Comparison of ENCODE assay signal across 20 cellular contexts in genomic region chr2:240156435-240157146, GRCh38. TPM values are rescaled to one million over a fixed set of nuclear protein-coding genes. Genes with fewer than 3 reads are reported as not detected.
"Had no signal": no experiment of that assay in that cellular context is flagged by ENCODE, and none has a peak within 500 bp of the region (broad histone marks: within the 10 kb centered on the region; RNA-seq: fewer than 3 reads in every experiment).

No MANE protein-coding gene starts in this region.

- H3K36me3 Mint-ChIP-seq: memory B cell had no signal

- DNase-seq: activated CD4-positive, alpha-beta T cell treated with anti-CD3 and anti-CD28 coated beads, Interleukin-2, amount 50 U/mL, for 1 hour; activated naive CD4-positive, alpha-beta T cell treated with Interleukin-2 at 50 U/mL for 16 hours; activated naive CD8-positive, alpha-beta T cell treated with anti-CD3 and anti-CD28 coated beads, Interleukin-2, amount 50 U/mL, for 24 hours; activated T-cell treated with anti-CD3 and anti-CD28 coated beads for 4 hours; naive thymus-derived CD8-positive, alpha-beta T cell; occipital lobe; stimulated activated CD4-positive, alpha-beta T cell treated with anti-CD3 and anti-CD28 coated beads, Interleukin-12 subunit alpha, Interleukin-12 subunit beta, amount 100 ng/mL, for 4 hours; stimulated activated CD4-positive, alpha-beta T cell treated with anti-CD3 and anti-CD28 coated beads, Interleukin-2, amount 100 ng/mL, for 24 hours; uterus had no signal

- H3K27me3 ChIP-seq: ascending aorta, right lobe of liver, uterus had no signal

- H3K4me1 ChIP-seq: ascending aorta, prostate gland, right lobe of liver, uterus had no signal

- H3K27ac Mint-ChIP-seq: activated naive CD8-positive, alpha-beta T cell treated with anti-CD3 and anti-CD28 coated beads, Interleukin-2, amount 50 U/mL, for 24 hours; memory B cell had no signal

- ATAC-seq: activated CD4-positive, CD25-positive, alpha-beta regulatory T cell treated with anti-CD3 and anti-CD28 coated beads, Interleukin-2, amount 50 U/mL, for 24 hours; activated naive CD8-positive, alpha-beta T cell treated with anti-CD3 and anti-CD28 coated beads, Interleukin-2, amount 50 U/mL, for 24 hours; left lobe of liver; mucosa of descending colon; naive thymus-derived CD8-positive, alpha-beta T cell; right lobe of liver had no signal

- H3K4me1 Mint-ChIP-seq: activated naive CD8-positive, alpha-beta T cell treated with anti-CD3 and anti-CD28 coated beads, Interleukin-2, amount 50 U/mL, for 24 hours; memory B cell; naive thymus-derived CD8-positive, alpha-beta T cell had no signal

- H3K4me3 Mint-ChIP-seq: activated naive CD8-positive, alpha-beta T cell treated with anti-CD3 and anti-CD28 coated beads, Interleukin-2, amount 50 U/mL, for 24 hours; memory B cell; naive thymus-derived CD8-positive, alpha-beta T cell had no signal

- H3K4me3 ChIP-seq: ascending aorta, mucosa of descending colon, prostate gland, right lobe of liver, thoracic aorta, uterus had no signal

- H3K9me3 ChIP-seq: ascending aorta, mucosa of descending colon, prostate gland, right lobe of liver, thoracic aorta, uterus had no signal

- H3K9me3 Mint-ChIP-seq: activated naive CD8-positive, alpha-beta T cell treated with anti-CD3 and anti-CD28 coated beads, Interleukin-2, amount 50 U/mL, for 24 hours had no signal

- H3K36me3 ChIP-seq: ascending aorta, prostate gland, right lobe of liver, thoracic aorta, uterus had no signal

- H3K27ac ChIP-seq: ascending aorta, prostate gland, right lobe of liver, thoracic aorta, uterus had no signal

RNA-seq across cellular contexts. Expression of gene OTOS, which starts 16.1 kb away (rescaled TPM):
- total RNA-seq: activated CD8-positive, alpha-beta memory T cell treated with anti-CD3 and anti-CD28 coated beads for 36 hours; ascending aorta; bronchial epithelial cell; left lobe of liver; mucosa of descending colon; naive thymus-derived CD8-positive, alpha-beta T cell; prostate gland; right lobe of liver; thoracic aorta; uterus had no signal
- polyA plus RNA-seq: esophagus; naive thymus-derived CD8-positive, alpha-beta T cell had no signal
